Comparison of ENCODE assay signal across 16 cellular contexts in genomic region chr3:185200639-185201038, GRCh38. TPM values are rescaled to one million over a fixed set of nuclear protein-coding genes. Genes with fewer than 3 reads are reported as not detected.
DNase-seq lines count a peak whose midpoint lies in the region; ATAC-seq, FAIRE-seq and TF ChIP-seq lines count a peak whose summit lies in the region.
"Had no signal": no experiment of that assay in that cellular context is flagged by ENCODE, and none has a peak within 500 bp of the region (broad histone marks: within the 10 kb centered on the region; RNA-seq: fewer than 3 reads in every experiment).

No MANE protein-coding gene starts in this region.

- no peak for TF ChIP-seq CTCF in astrocyte of the cerebellum (IDR thresholded peaks at IDR 0.05; ENCODE audit: low read depth, low read length, missing control alignments)
- TF ChIP-seq CTCF in foreskin fibroblast (IDR thresholded peaks at IDR 0.05; ENCODE audit: low read depth, low read length), result no peak

- no peak for ATAC-seq in HG02623 (IDR thresholded peaks at IDR 0.05; ENCODE audit: unreplicated experiment)
- ATAC-seq: activated CD8-positive, alpha-beta memory T cell treated with anti-CD3 and anti-CD28 coated beads, Interleukin-2, amount 10 ng/mL, durations not matched to agents 7 days and 5 days had no signal

- DNase-seq in HK-2 (ENCODE audit: unreplicated experiment), result peak; percentile 15
- DNase-seq in astrocyte of the cerebellum (ENCODE audit: low read depth), result peak; percentile 28
- peak; percentile 12 to 54 for DNase-seq in foreskin fibroblast
- peak; percentile 27 for DNase-seq in urothelium cell line (ENCODE audit: low spot score)
- no peak for DNase-seq in frontal cortex (ENCODE audit: low spot score in 2 of 2)
- no peak for DNase-seq in DMS 273 treated with DMSO at 0.1 percent for 48 hours (lab: John Stamatoyannopoulos, UW)
- DNase-seq: activated CD8-positive, alpha-beta memory T cell treated with anti-CD3 and anti-CD28 coated beads, Interleukin-2, amount 10 ng/mL, durations not matched to agents 7 days and 5 days; activated naive CD4-positive, alpha-beta T cell; colonic mucosa; NCI-H1092; NCI-H2171; retina; stimulated activated naive CD4-positive, alpha-beta T cell treated with Interleukin-2 at 50 U/mL for 16 hours; WERI-Rb-1 had no signal

- H3K4me3 ChIP-seq in astrocyte of the cerebellum (ENCODE audit: low read depth, low read length) (no peak overlapping the region), foreskin fibroblast (ENCODE audit: low read depth in 1 of 2, low read length in 2 of 2) (no peak overlapping the region)
- H3K4me3 ChIP-seq: colonic mucosa had no signal

- no peak for FAIRE-seq in urothelium cell line (lab: Jason Lieb, UNC)
- no peak for FAIRE-seq in frontal cortex (lab: Jason Lieb, UNC)
- FAIRE-seq: HTR-8/SVneo had no signal

- in situ Hi-C loops in astrocyte of the cerebellum (cut with HindIII; ENCODE audit: low sequenced_read_pairs), result loop anchor here (5.0 kb wide), 1 partner anchor 72 kb away; no protein-coding TSS in a partner anchor

RNA-seq across cellular contexts. Expression of gene C3orf70, which starts 47.8 kb away (rescaled TPM):
- total RNA-seq in frontal cortex, result 30.6 TPM

RNA-seq across cellular contexts. Expression of gene EHHADH, which starts 53.2 kb away (rescaled TPM):
- total RNA-seq in frontal cortex, result 1.2 TPM

Comparison
In these comparisons a context has a peak if more than half of its experiments do, and no peak if none do; other contexts are left out.
1. DNase-seq: peak in HK-2 (single experiment), astrocyte of the cerebellum (single experiment), foreskin fibroblast (2 of 2) and urothelium cell line (single experiment); none in frontal cortex (0 of 2) and DMS 273 treated with DMSO at 0.1 percent for 48 hours (single experiment).